In the genomic region with DNA sequence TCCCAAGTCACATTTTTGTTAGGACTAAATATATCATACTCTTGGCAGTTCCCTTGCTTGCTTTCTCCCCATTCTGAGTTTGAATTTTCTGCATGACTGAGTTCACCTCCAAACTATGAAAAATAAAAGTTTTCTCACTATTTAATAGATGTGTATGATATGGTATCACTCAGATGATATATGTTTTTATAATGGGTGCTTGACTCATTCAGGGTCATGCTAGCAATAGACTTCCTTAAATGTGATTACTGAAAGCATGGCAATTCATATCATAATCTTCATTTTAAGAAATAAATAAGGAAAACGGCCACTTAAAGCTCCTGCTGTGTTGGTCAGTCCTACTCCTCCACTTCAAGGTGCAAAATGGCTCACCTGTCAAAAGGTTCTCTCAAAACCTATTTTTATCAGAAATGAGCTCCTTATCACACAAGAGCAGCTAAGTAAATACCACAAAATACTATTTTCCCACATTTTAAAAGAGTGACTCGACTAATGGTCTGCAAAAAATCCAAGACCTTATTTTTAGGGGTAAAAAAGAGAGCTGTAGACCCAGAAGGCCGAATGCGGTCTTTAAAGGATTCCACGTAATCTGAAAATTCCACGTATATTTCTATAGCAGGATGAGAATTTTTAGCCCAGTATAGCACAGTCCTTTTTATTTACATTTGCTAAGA, we compare ENCODE assay signal across 1 cellular context.
A peak's percentile ranks its signal among the peaks of the same experiment; 100 is the strongest.
TF ChIP-seq lines count a peak whose summit lies in the region.

No MANE protein-coding gene starts in this region.

TF ChIP-seq in HepG2, 621 proteins besides CTCF, POLR2A, EP300 and RAD21:
- TF ChIP-seq FOXA3 (CRISPR knock-in tag; IDR thresholded peaks at IDR 0.05) (peak; percentile 17; the same call in 1 of the 2 replicates), MBD4 (IDR thresholded peaks at IDR 0.05; ENCODE audit: borderline replicate concordance, low read length) (0 out of 2 replicates have a peak, but pooled peaks have one; percentile 68), NCOA5 (CRISPR knock-in tag; IDR thresholded peaks at IDR 0.05) (0 out of 2 replicates have a peak, but pooled peaks have one; percentile 28), TSC22D2 (CRISPR knock-in tag; IDR thresholded peaks at IDR 0.05; ENCODE audit: borderline replicate concordance) (no peak), SSRP1 (CRISPR knock-in tag; IDR thresholded peaks at IDR 0.05) (no peak), ZSCAN12 (CRISPR knock-in tag; IDR thresholded peaks at IDR 0.05) (peak; percentile 90; the same call in 1 of the 2 replicates), POLR2AphosphoS2 (IDR thresholded peaks at IDR 0.05; ENCODE audit: low read depth, low read length) (no peak), HOXA3 (CRISPR knock-in tag; IDR thresholded peaks at IDR 0.05) (no peak), PHF20 (CRISPR knock-in tag; IDR thresholded peaks at IDR 0.05) (no peak), KLF9 (CRISPR knock-in tag; IDR thresholded peaks at IDR 0.05; ENCODE audit: low read depth) (0 out of 2 replicates have a peak, but pooled peaks have one; percentile 0), PITX1 (CRISPR knock-in tag; IDR thresholded peaks at IDR 0.05) (no peak), ELF4 (CRISPR knock-in tag; IDR thresholded peaks at IDR 0.05; ENCODE audit: borderline replicate concordance) (peak; percentile 27; the same call in 1 of the 2 replicates), STAG1 (CRISPR knock-in tag; IDR thresholded peaks at IDR 0.05) (peak; percentile 13; the same call in 1 of the 2 replicates), SIX1 (CRISPR knock-in tag; IDR thresholded peaks at IDR 0.05; ENCODE audit: borderline replicate concordance) (0 out of 2 replicates have a peak, but pooled peaks have one; percentile 32), ATF1 (CRISPR knock-in tag; IDR thresholded peaks at IDR 0.05) (peak; percentile 43; the same call in 1 of the 2 replicates), ZNF24 (IDR thresholded peaks at IDR 0.05) (peak; percentile 9; the same call in 1 of the 2 replicates)
- TF ChIP-seq, protein P1, sequence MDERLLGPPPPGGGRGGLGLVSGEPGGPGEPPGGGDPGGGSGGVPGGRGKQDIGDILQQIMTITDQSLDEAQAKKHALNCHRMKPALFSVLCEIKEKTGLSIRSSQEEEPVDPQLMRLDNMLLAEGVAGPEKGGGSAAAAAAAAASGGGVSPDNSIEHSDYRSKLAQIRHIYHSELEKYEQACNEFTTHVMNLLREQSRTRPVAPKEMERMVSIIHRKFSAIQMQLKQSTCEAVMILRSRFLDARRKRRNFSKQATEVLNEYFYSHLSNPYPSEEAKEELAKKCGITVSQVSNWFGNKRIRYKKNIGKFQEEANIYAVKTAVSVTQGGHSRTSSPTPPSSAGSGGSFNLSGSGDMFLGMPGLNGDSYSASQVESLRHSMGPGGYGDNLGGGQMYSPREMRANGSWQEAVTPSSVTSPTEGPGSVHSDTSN (CRISPR knock-in tag; IDR thresholded peaks at IDR 0.05) = 0 out of 2 replicates have a peak, but pooled peaks have one; percentile 2
- TF ChIP-seq, protein P2, sequence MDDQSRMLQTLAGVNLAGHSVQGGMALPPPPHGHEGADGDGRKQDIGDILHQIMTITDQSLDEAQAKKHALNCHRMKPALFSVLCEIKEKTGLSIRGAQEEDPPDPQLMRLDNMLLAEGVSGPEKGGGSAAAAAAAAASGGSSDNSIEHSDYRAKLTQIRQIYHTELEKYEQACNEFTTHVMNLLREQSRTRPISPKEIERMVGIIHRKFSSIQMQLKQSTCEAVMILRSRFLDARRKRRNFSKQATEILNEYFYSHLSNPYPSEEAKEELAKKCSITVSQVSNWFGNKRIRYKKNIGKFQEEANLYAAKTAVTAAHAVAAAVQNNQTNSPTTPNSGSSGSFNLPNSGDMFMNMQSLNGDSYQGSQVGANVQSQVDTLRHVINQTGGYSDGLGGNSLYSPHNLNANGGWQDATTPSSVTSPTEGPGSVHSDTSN (CRISPR knock-in tag; IDR thresholded peaks at IDR 0.05; ENCODE audit: borderline replicate concordance) = 0 out of 2 replicates have a peak, but pooled peaks have one; percentile 66
- TF ChIP-seq, protein P3, sequence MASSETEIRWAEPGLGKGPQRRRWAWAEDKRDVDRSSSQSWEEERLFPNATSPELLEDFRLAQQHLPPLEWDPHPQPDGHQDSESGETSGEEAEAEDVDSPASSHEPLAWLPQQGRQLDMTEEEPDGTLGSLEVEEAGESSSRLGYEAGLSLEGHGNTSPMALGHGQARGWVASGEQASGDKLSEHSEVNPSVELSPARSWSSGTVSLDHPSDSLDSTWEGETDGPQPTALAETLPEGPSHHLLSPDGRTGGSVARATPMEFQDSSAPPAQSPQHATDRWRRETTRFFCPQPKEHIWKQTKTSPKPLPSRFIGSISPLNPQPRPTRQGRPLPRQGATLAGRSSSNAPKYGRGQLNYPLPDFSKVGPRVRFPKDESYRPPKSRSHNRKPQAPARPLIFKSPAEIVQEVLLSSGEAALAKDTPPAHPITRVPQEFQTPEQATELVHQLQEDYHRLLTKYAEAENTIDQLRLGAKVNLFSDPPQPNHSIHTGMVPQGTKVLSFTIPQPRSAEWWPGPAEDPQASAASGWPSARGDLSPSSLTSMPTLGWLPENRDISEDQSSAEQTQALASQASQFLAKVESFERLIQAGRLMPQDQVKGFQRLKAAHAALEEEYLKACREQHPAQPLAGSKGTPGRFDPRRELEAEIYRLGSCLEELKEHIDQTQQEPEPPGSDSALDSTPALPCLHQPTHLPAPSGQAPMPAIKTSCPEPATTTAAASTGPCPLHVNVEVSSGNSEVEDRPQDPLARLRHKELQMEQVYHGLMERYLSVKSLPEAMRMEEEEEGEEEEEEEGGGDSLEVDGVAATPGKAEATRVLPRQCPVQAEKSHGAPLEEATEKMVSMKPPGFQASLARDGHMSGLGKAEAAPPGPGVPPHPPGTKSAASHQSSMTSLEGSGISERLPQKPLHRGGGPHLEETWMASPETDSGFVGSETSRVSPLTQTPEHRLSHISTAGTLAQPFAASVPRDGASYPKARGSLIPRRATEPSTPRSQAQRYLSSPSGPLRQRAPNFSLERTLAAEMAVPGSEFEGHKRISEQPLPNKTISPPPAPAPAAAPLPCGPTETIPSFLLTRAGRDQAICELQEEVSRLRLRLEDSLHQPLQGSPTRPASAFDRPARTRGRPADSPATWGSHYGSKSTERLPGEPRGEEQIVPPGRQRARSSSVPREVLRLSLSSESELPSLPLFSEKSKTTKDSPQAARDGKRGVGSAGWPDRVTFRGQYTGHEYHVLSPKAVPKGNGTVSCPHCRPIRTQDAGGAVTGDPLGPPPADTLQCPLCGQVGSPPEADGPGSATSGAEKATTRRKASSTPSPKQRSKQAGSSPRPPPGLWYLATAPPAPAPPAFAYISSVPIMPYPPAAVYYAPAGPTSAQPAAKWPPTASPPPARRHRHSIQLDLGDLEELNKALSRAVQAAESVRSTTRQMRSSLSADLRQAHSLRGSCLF (CRISPR knock-in tag; IDR thresholded peaks at IDR 0.05; ENCODE audit: borderline replicate concordance) = 0 out of 2 replicates have a peak, but pooled peaks have one; percentile 57
